ENCODE assay signal across 21 cellular contexts in genomic region chr21:42102063-42102462, GRCh38. TPM values are rescaled to one million over a fixed set of nuclear protein-coding genes. Genes with fewer than 3 reads are reported as not detected.
DNase-seq lines count a peak whose midpoint lies in the region; ATAC-seq and TF ChIP-seq lines count a peak whose summit lies in the region.
"Had no signal": no experiment of that assay in that cellular context is flagged by ENCODE, and none has a peak within 500 bp of the region (broad histone marks: within the 10 kb centered on the region; RNA-seq: fewer than 3 reads in every experiment).

No MANE protein-coding gene starts in this region.

- no peak overlapping the region for H3K4me3 Mint-ChIP-seq in activated CD8-positive, alpha-beta memory T cell treated with anti-CD3 and anti-CD28 coated beads, Interleukin-2, amount 10 ng/mL, durations not matched to agents 7 days and 5 days
- H3K4me3 Mint-ChIP-seq in GM23338: no peak overlapping the region
- H3K4me3 Mint-ChIP-seq: CD14-positive monocyte, T-helper 17 cell had no signal

- H2AFZ ChIP-seq in GM23338: no peak overlapping the region
- H2AFZ ChIP-seq: parathyroid adenoma had no signal

- no peaks in the 10 kb centered on the region for H3K4me1 ChIP-seq in GM23338 (ENCODE audit: insufficient read depth)
- H3K4me1 ChIP-seq: parathyroid adenoma had no signal

- no peaks in the 10 kb centered on the region for H3K36me3 Mint-ChIP-seq in activated CD8-positive, alpha-beta memory T cell treated with anti-CD3 and anti-CD28 coated beads, Interleukin-2, amount 10 ng/mL, durations not matched to agents 7 days and 5 days
- no peaks in the 10 kb centered on the region; the same call in 2 of the 3 replicates for H3K36me3 Mint-ChIP-seq in GM23338 (ENCODE audit: low read depth)
- H3K36me3 Mint-ChIP-seq: CD14-positive monocyte had no signal

- H3K4me2 ChIP-seq in GM23338: no peak overlapping the region

- no peaks in the 10 kb centered on the region for H3K9me2 ChIP-seq in GM23338 (ENCODE audit: insufficient read depth)

- CTCF ChIA-PET in activated CD8-positive, alpha-beta memory T cell treated with anti-CD3 and anti-CD28 coated beads, Interleukin-2, amount 10 ng/mL, durations not matched to agents 7 days and 5 days (lab: Charles Lee): no interaction called here

- TF ChIP-seq CTCF in kidney epithelial cell (IDR thresholded peaks at IDR 0.05; ENCODE audit: insufficient read depth, low read length, poor library complexity, severe bottlenecking): no peak
- TF ChIP-seq CTCF in GM23338 (conservative IDR thresholded peaks at IDR 0.05; ENCODE audit: low read depth in 2 of 2): no peak

- peak; percentile 41 for DNase-seq in NCI-H2107 treated with DMSO at 0.1 percent for 48 hours (lab: John Stamatoyannopoulos, UW; ENCODE audit: unreplicated experiment)
- DNase-seq in NCI-H2107 (lab: John Stamatoyannopoulos, UW): no peak
- peak; percentile 39 for DNase-seq in RPMI7951 (ENCODE audit: low read depth)
- DNase-seq in kidney epithelial cell (ENCODE audit: low read depth): peak; percentile 92
- DNase-seq in activated CD8-positive, alpha-beta memory T cell treated with anti-CD3 and anti-CD28 coated beads, Interleukin-2, amount 10 ng/mL, durations not matched to agents 7 days and 5 days: no peak
- DNase-seq in GDM1 (lab: John Stamatoyannopoulos, UW): no peak
- DNase-seq in GM23338 (ENCODE audit: low spot score): no peak
- DNase-seq: activated effector memory CD4-positive, alpha-beta T cell treated with Interleukin-2 at 50 U/mL for 16 hours; amniotic stem cell; MV-4-11; NCI-H1930; NCI-H446 treated with DMSO at 0.1 percent for 48 hours; SHP77 treated with DMSO at 0.1 percent for 48 hours; T-helper 17 cell had no signal

- peaks cover 21% of the 10 kb centered on the region for H3K27me3 Mint-ChIP-seq in activated CD8-positive, alpha-beta memory T cell treated with anti-CD3 and anti-CD28 coated beads, Interleukin-2, amount 10 ng/mL, durations not matched to agents 7 days and 5 days
- peaks cover 8% of the 10 kb centered on the region for H3K27me3 Mint-ChIP-seq in GM23338 (ENCODE audit: insufficient read depth, low read depth, poor library complexity)

- no peaks in the 10 kb centered on the region for H3K4me1 Mint-ChIP-seq in activated CD8-positive, alpha-beta memory T cell treated with anti-CD3 and anti-CD28 coated beads, Interleukin-2, amount 10 ng/mL, durations not matched to agents 7 days and 5 days
- H3K4me1 Mint-ChIP-seq in GM23338: peaks cover 8% of the 10 kb centered on the region

- no peak overlapping the region for H3K27ac ChIP-seq in GM23338 (ENCODE audit: low read depth)
- H3K27ac ChIP-seq: 22Rv1, parathyroid adenoma, thoracic aorta had no signal

- H3K9me3 Mint-ChIP-seq in activated CD8-positive, alpha-beta memory T cell treated with anti-CD3 and anti-CD28 coated beads, Interleukin-2, amount 10 ng/mL, durations not matched to agents 7 days and 5 days (ENCODE audit: low read depth): no peaks in the 10 kb centered on the region
- H3K9me3 Mint-ChIP-seq in GM23338: no peaks in the 10 kb centered on the region
- H3K9me3 Mint-ChIP-seq: CD14-positive monocyte had no signal

- peaks cover 18% of the 10 kb centered on the region for H3K27me3 ChIP-seq in kidney epithelial cell (ENCODE audit: control insufficient read depth, insufficient read depth, low read length)
- H3K27me3 ChIP-seq in GM23338 (ENCODE audit: insufficient read depth): no peaks in the 10 kb centered on the region

- no peak overlapping the region for H3K27ac Mint-ChIP-seq in activated CD8-positive, alpha-beta memory T cell treated with anti-CD3 and anti-CD28 coated beads, Interleukin-2, amount 10 ng/mL, durations not matched to agents 7 days and 5 days
- no peak overlapping the region for H3K27ac Mint-ChIP-seq in GM23338
- H3K27ac Mint-ChIP-seq: T-helper 17 cell had no signal

- no peaks in the 10 kb centered on the region for H3F3A ChIP-seq in GM23338 (replicated peaks; ENCODE audit: low read depth)

- no peaks in the 10 kb centered on the region for H4K20me1 ChIP-seq in GM23338 (replicated peaks; ENCODE audit: insufficient read depth)

- no peak for ATAC-seq in activated CD8-positive, alpha-beta memory T cell treated with anti-CD3 and anti-CD28 coated beads, Interleukin-2, amount 10 ng/mL, durations not matched to agents 7 days and 5 days
- ATAC-seq in HG03280 (IDR thresholded peaks at IDR 0.05; ENCODE audit: unreplicated experiment) (no peak), GM23338 (no peak)
- ATAC-seq: T-helper 17 cell had no signal

- H3K79me2 ChIP-seq in GM23338 (replicated peaks; ENCODE audit: insufficient read depth): no peaks in the 10 kb centered on the region
- H3K79me2 ChIP-seq: parathyroid adenoma had no signal

- H3K4me3 ChIP-seq in kidney epithelial cell (ENCODE audit: low read depth, low read length): no peak overlapping the region
- H3K4me3 ChIP-seq in GM23338: no peak overlapping the region
- H3K4me3 ChIP-seq: thoracic aorta had no signal

- H3K36me3 ChIP-seq in kidney epithelial cell (ENCODE audit: control insufficient read depth, insufficient read depth, low read length) (no peaks in the 10 kb centered on the region), GM23338 (ENCODE audit: insufficient read depth) (no peaks in the 10 kb centered on the region)
- H3K36me3 ChIP-seq: thoracic aorta had no signal

TF ChIP-seq in GM23338, 12 proteins besides CTCF, POLR2A, EP300 and RAD21 (continues in another document):
- TF ChIP-seq ZNF331 (CRISPR knock-in tag; IDR thresholded peaks at IDR 0.05; ENCODE audit: low read depth): no peak
- no peak for TF ChIP-seq REST (IDR thresholded peaks at IDR 0.05; ENCODE audit: unreplicated experiment)
- no peak for TF ChIP-seq EZH2phosphoT487 (IDR thresholded peaks at IDR 0.05; ENCODE audit: unreplicated experiment)

RNA-seq across cellular contexts. Expression of gene UMODL1, which starts 30.9 kb away (rescaled TPM):
- not detected in 2 replicates for total RNA-seq in RPMI7951 (2014; rRNA removed; shearing (Covaris generic))
- total RNA-seq in kidney epithelial cell: not detected in 2 replicates
- under 1 TPM in 1 of 2 experiments, not detected in 1; 0.05 TPM for total RNA-seq in activated CD8-positive, alpha-beta memory T cell treated with anti-CD3 and anti-CD28 coated beads, Interleukin-2, amount 10 ng/mL, durations not matched to agents 7 days and 5 days
- total RNA-seq in GM23338 (2014; rRNA removed; shearing (Covaris generic)): not detected in 2 replicates
- polyA plus RNA-seq in GM23338 (2016; fragmentation: Nextera tagmentation; extraction: Ambion mirVana): 0.05 TPM in 1 of 2 replicates, not detected in the other
- total RNA-seq: chondrocyte, myocyte had no signal
- polyA plus RNA-seq: CD14-positive monocyte had no signal

Comparison
In these comparisons a context has a peak if more than half of its experiments do, and no peak if none do; other contexts are left out.
1. DNase-seq: peak in NCI-H2107 treated with DMSO at 0.1 percent for 48 hours (single experiment), RPMI7951 (single experiment) and kidney epithelial cell (single experiment); none in NCI-H2107 (single experiment), activated CD8-positive, alpha-beta memory T cell treated with anti-CD3 and anti-CD28 coated beads, Interleukin-2, amount 10 ng/mL, durations not matched to agents 7 days and 5 days (single experiment), GDM1 (single experiment) and GM23338 (single experiment).